8 cellular contexts compared by ENCODE assay signal in the genomic region with DNA sequence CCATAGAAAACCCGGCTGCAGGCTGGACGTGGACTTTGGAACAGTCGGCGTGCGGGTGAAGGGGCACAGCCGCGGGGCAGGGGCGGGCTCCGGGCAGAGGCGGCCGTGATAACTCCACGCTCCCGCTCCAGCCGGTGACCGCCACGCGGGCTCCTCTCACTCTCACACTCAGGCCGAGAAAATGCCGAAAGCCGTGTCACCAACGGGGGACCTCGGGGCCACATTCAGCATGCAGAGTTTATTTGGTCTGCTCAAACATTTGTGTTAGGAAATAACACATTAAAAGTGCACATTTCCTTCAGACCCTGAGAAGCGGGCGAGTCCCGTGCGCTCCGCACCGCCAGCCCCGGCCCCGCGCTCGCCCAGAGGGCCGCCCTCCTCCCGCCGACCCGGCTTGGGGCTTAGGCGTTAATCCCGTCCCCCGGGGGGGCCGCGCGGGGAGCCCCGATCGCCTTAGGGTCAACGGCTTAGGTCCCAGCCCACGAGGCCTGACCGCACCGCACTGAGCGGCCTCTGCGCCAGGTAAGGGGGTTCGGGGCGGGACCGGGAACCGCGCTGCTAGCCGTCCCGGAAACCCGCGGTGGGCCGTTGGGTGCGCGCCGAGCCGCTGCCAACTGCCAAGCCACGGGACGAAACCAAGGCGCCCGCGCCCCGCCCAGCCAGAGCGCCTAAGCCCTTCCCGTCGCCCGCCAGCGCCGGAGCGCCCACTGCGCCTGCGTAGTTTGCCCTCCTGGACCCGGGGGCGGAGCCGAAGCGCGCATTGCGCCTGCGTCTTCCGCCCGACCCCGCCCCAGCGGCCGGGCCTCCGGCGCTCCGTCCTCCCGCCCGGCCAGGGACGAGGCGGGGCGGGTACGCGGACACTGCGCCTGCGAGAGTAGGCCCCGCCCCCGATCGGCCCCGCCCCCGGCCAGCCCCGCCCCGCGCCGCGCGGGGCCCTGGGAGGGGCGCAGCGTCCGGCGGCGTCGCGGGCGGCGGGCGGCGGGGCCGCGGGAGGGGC. TPM values are rescaled to one million over a fixed set of nuclear protein-coding genes. Genes with fewer than 3 reads are reported as not detected.
DNase-seq lines count a peak whose midpoint lies in the region; ATAC-seq lines count a peak whose summit lies in the region.

A gene with protein sequence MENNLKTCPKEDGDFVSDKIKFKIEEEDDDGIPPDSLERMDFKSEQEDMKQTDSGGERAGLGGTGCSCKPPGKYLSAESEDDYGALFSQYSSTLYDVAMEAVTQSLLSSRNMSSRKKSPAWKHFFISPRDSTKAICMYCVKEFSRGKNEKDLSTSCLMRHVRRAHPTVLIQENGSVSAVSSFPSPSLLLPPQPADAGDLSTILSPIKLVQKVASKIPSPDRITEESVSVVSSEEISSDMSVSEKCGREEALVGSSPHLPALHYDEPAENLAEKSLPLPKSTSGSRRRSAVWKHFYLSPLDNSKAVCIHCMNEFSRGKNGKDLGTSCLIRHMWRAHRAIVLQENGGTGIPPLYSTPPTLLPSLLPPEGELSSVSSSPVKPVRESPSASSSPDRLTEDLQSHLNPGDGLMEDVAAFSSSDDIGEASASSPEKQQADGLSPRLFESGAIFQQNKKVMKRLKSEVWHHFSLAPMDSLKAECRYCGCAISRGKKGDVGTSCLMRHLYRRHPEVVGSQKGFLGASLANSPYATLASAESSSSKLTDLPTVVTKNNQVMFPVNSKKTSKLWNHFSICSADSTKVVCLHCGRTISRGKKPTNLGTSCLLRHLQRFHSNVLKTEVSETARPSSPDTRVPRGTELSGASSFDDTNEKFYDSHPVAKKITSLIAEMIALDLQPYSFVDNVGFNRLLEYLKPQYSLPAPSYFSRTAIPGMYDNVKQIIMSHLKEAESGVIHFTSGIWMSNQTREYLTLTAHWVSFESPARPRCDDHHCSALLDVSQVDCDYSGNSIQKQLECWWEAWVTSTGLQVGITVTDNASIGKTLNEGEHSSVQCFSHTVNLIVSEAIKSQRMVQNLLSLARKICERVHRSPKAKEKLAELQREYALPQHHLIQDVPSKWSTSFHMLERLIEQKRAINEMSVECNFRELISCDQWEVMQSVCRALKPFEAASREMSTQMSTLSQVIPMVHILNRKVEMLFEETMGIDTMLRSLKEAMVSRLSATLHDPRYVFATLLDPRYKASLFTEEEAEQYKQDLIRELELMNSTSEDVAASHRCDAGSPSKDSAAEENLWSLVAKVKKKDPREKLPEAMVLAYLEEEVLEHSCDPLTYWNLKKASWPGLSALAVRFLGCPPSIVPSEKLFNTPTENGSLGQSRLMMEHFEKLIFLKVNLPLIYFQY (plus strand): TSS at position 947 of the 997 bp plus-strand sequence. CDS start 29,819 bp downstream, outside the sequence.

- ATAC-seq in GM19351 (IDR thresholded peaks at IDR 0.05; ENCODE audit: unreplicated experiment) (peak; percentile 69), HG03520 (IDR thresholded peaks at IDR 0.05; ENCODE audit: unreplicated experiment) (peak; percentile 68), left colon (peak; percentile 85)

- intact Hi-C loops in left colon (cut with DNase I, micrococcal nuclease) = loop anchor here in 1 of 2 donors (10.0 kb wide), 1 partner anchor 62 kb away; a partner anchor contains a TSS

- DNase-seq in C1 segment of cervical spinal cord (lab: John Stamatoyannopoulos, UW) = peak; percentile 67 to 98 (median 94)
- peak; percentile 96 for DNase-seq in NCI-H748 (lab: John Stamatoyannopoulos, UW; ENCODE audit: unreplicated experiment)
- peak; percentile 98 for DNase-seq in activated CD4-positive, alpha-beta T cell treated with anti-CD3 and anti-CD28 coated beads, Interleukin-2, amount 50 U/mL, for 1 hour
- DNase-seq in cortex of kidney (lab: John Stamatoyannopoulos, UW) = peak; percentile 73
- DNase-seq in left colon = peak; percentile 97 to 100
- peak; percentile 98 to 99 for DNase-seq in stimulated activated CD4-positive, alpha-beta T cell treated with anti-CD3 and anti-CD28 coated beads, Interleukin-1b, Interleukin-23, amount 100 ng/mL, for 4 hours (ENCODE audit: low read depth in 2 of 2)

RNA-seq across cellular contexts. Expression of the gene that starts here (rescaled TPM):
- total RNA-seq in left colon = 10 to 100 TPM; 16.9 to 19.5 TPM

Comparison
In these comparisons a context has a peak if more than half of its experiments do, and no peak if none do; other contexts are left out.
1. Peak in every context shown above with its lines: DNase-seq and ATAC-seq.